Comparison of ENCODE assay signal across 2 cellular contexts in the genomic region with DNA sequence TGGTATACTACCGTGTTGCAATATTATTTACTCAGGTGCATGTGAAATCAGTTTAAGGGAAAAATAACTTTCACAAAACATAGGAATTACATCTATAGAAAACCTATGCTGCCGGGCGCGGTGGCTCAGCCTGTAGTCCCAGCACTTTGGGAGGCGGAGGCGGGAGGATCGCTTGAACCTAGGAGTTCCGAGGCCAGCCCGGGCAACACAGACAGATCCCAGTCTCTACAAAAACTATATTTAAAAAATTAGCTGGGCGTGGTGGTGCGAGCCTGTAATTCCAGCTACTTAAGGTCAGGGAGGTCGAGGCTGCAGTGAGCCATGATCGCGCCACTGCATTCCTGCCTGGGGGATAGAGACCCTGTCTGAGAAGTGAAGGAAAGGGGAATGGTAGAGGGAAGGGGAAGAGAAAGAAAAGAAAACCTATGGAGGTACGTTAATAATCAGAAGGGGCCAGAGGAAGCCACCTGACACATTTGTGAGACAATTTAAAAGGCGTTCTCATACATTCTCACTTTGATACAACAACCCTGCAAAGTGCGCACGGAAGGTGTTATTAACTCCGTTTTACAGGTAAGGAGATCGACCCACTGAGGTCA.
TF ChIP-seq lines count a peak whose summit lies in the region.

No MANE protein-coding gene starts in this region.

TF ChIP-seq in K562, 482 proteins besides CTCF, POLR2A, EP300 and RAD21 (continues in another document):
- no peak for TF ChIP-seq TAF15 (IDR thresholded peaks at IDR 0.05; ENCODE audit: low read depth, low read length)
- peak; percentile 73; the same call in 1 of the 2 replicates for TF ChIP-seq BCOR (IDR thresholded peaks at IDR 0.05)
- peak in 1 of 2 experiments; percentile 40; a peak in 2 of 4 replicates for TF ChIP-seq KDM1A (IDR thresholded peaks at IDR 0.05)
- TF ChIP-seq MTA1 (IDR thresholded peaks at IDR 0.05; ENCODE audit: borderline replicate concordance): 0 out of 2 replicates have a peak, but pooled peaks have one; percentile 25
- TF ChIP-seq ILK (tag; IDR thresholded peaks at IDR 0.05; ENCODE audit: borderline replicate concordance, low read depth): no peak
- TF ChIP-seq SMARCA5 (IDR thresholded peaks at IDR 0.05): peak; percentile 51; the same call in 1 of the 2 replicates
- TF ChIP-seq, protein P1, sequence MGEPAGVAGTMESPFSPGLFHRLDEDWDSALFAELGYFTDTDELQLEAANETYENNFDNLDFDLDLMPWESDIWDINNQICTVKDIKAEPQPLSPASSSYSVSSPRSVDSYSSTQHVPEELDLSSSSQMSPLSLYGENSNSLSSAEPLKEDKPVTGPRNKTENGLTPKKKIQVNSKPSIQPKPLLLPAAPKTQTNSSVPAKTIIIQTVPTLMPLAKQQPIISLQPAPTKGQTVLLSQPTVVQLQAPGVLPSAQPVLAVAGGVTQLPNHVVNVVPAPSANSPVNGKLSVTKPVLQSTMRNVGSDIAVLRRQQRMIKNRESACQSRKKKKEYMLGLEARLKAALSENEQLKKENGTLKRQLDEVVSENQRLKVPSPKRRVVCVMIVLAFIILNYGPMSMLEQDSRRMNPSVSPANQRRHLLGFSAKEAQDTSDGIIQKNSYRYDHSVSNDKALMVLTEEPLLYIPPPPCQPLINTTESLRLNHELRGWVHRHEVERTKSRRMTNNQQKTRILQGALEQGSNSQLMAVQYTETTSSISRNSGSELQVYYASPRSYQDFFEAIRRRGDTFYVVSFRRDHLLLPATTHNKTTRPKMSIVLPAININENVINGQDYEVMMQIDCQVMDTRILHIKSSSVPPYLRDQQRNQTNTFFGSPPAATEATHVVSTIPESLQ (CRISPR knock-in tag; IDR thresholded peaks at IDR 0.05): no peak
- 0 out of 2 replicates have a peak, but pooled peaks have one; percentile 32 for TF ChIP-seq HDAC2 (IDR thresholded peaks at IDR 0.05)
- 0 out of 2 replicates have a peak, but pooled peaks have one; percentile 52 for TF ChIP-seq TOE1 (IDR thresholded peaks at IDR 0.05; ENCODE audit: borderline replicate concordance)
- no peak for TF ChIP-seq TOE1 (CRISPR knock-in tag; IDR thresholded peaks at IDR 0.05; ENCODE audit: borderline replicate concordance, low read depth)
- no peak for TF ChIP-seq EZH2 (IDR thresholded peaks at IDR 0.05; ENCODE audit: borderline replicate concordance, low read depth, low read length)
- TF ChIP-seq ARID2 (IDR thresholded peaks at IDR 0.05): peak; percentile 33; the same call in 1 of the 2 replicates
- TF ChIP-seq, protein P2, sequence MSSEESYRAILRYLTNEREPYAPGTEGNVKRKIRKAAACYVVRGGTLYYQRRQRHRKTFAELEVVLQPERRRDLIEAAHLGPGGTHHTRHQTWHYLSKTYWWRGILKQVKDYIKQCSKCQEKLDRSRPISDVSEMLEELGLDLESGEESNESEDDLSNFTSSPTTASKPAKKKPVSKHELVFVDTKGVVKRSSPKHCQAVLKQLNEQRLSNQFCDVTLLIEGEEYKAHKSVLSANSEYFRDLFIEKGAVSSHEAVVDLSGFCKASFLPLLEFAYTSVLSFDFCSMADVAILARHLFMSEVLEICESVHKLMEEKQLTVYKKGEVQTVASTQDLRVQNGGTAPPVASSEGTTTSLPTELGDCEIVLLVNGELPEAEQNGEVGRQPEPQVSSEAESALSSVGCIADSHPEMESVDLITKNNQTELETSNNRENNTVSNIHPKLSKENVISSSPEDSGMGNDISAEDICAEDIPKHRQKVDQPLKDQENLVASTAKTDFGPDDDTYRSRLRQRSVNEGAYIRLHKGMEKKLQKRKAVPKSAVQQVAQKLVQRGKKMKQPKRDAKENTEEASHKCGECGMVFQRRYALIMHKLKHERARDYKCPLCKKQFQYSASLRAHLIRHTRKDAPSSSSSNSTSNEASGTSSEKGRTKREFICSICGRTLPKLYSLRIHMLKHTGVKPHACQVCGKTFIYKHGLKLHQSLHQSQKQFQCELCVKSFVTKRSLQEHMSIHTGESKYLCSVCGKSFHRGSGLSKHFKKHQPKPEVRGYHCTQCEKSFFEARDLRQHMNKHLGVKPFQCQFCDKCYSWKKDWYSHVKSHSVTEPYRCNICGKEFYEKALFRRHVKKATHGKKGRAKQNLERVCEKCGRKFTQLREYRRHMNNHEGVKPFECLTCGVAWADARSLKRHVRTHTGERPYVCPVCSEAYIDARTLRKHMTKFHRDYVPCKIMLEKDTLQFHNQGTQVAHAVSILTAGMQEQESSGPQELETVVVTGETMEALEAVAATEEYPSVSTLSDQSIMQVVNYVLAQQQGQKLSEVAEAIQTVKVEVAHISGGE (CRISPR knock-in tag; IDR thresholded peaks at IDR 0.05): 0 out of 6 replicates have a peak, but pooled peaks of 1 of the 3 experiments have one; percentile 31
- TF ChIP-seq SMARCE1 (IDR thresholded peaks at IDR 0.05): peak; percentile 54
- TF ChIP-seq, protein P3, sequence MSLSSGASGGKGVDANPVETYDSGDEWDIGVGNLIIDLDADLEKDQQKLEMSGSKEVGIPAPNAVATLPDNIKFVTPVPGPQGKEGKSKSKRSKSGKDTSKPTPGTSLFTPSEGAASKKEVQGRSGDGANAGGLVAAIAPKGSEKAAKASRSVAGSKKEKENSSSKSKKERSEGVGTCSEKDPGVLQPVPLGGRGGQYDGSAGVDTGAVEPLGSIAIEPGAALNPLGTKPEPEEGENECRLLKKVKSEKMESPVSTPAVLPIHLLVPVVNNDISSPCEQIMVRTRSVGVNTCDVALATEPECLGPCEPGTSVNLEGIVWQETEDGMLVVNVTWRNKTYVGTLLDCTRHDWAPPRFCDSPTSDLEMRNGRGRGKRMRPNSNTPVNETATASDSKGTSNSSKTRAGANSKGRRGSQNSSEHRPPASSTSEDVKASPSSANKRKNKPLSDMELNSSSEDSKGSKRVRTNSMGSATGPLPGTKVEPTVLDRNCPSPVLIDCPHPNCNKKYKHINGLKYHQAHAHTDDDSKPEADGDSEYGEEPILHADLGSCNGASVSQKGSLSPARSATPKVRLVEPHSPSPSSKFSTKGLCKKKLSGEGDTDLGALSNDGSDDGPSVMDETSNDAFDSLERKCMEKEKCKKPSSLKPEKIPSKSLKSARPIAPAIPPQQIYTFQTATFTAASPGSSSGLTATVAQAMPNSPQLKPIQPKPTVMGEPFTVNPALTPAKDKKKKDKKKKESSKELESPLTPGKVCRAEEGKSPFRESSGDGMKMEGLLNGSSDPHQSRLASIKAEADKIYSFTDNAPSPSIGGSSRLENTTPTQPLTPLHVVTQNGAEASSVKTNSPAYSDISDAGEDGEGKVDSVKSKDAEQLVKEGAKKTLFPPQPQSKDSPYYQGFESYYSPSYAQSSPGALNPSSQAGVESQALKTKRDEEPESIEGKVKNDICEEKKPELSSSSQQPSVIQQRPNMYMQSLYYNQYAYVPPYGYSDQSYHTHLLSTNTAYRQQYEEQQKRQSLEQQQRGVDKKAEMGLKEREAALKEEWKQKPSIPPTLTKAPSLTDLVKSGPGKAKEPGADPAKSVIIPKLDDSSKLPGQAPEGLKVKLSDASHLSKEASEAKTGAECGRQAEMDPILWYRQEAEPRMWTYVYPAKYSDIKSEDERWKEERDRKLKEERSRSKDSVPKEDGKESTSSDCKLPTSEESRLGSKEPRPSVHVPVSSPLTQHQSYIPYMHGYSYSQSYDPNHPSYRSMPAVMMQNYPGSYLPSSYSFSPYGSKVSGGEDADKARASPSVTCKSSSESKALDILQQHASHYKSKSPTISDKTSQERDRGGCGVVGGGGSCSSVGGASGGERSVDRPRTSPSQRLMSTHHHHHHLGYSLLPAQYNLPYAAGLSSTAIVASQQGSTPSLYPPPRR (CRISPR knock-in tag; IDR thresholded peaks at IDR 0.05; ENCODE audit: borderline replicate concordance): 0 out of 2 replicates have a peak, but pooled peaks have one; percentile 10
- 0 out of 4 replicates have a peak, but pooled peaks of 1 of the 2 experiments have one; percentile 31 for TF ChIP-seq RCOR1 (IDR thresholded peaks at IDR 0.05; ENCODE audit: borderline replicate concordance in 1 of 2, low read depth in 2 of 2, low read length in 2 of 2)
- no peak for TF ChIP-seq HMG20B (CRISPR knock-in tag; IDR thresholded peaks at IDR 0.05)

TF ChIP-seq in HepG2, 621 proteins besides CTCF, POLR2A, EP300 and RAD21 (continues in another document):
- TF ChIP-seq NR2C2 (CRISPR knock-in tag; IDR thresholded peaks at IDR 0.05; ENCODE audit: borderline replicate concordance): 0 out of 2 replicates have a peak, but pooled peaks have one; percentile 5
- TF ChIP-seq ARNTL (CRISPR knock-in tag; IDR thresholded peaks at IDR 0.05): peak; percentile 24; the same call in 1 of the 2 replicates
- TF ChIP-seq ZNF263 (CRISPR knock-in tag; IDR thresholded peaks at IDR 0.05): 0 out of 2 replicates have a peak, but pooled peaks have one; percentile 27
- TF ChIP-seq KAT2B (IDR thresholded peaks at IDR 0.05; ENCODE audit: borderline replicate concordance, low read depth, low read length): no peak
- TF ChIP-seq, protein P4, sequence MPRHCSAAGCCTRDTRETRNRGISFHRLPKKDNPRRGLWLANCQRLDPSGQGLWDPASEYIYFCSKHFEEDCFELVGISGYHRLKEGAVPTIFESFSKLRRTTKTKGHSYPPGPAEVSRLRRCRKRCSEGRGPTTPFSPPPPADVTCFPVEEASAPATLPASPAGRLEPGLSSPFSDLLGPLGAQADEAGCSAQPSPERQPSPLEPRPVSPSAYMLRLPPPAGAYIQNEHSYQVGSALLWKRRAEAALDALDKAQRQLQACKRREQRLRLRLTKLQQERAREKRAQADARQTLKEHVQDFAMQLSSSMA (CRISPR knock-in tag; IDR thresholded peaks at IDR 0.05): 0 out of 2 replicates have a peak, but pooled peaks have one; percentile 1
- no peak for TF ChIP-seq EED (CRISPR knock-in tag; IDR thresholded peaks at IDR 0.05)
- no peak for TF ChIP-seq ZNF510 (CRISPR knock-in tag; IDR thresholded peaks at IDR 0.05; ENCODE audit: low read depth)
- TF ChIP-seq NAIF1 (CRISPR knock-in tag; IDR thresholded peaks at IDR 0.05; ENCODE audit: borderline replicate concordance): 0 out of 2 replicates have a peak, but pooled peaks have one; percentile 28
- 0 out of 2 replicates have a peak, but pooled peaks have one; percentile 34 for TF ChIP-seq MIXL1 (CRISPR knock-in tag; IDR thresholded peaks at IDR 0.05)
- peak; percentile 35; the same call in 1 of the 2 replicates for TF ChIP-seq NR2F2 (IDR thresholded peaks at IDR 0.05; ENCODE audit: borderline replicate concordance, low read depth)
- TF ChIP-seq, protein P5, sequence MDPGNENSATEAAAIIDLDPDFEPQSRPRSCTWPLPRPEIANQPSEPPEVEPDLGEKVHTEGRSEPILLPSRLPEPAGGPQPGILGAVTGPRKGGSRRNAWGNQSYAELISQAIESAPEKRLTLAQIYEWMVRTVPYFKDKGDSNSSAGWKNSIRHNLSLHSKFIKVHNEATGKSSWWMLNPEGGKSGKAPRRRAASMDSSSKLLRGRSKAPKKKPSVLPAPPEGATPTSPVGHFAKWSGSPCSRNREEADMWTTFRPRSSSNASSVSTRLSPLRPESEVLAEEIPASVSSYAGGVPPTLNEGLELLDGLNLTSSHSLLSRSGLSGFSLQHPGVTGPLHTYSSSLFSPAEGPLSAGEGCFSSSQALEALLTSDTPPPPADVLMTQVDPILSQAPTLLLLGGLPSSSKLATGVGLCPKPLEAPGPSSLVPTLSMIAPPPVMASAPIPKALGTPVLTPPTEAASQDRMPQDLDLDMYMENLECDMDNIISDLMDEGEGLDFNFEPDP (CRISPR knock-in tag; conservative IDR thresholded peaks at IDR 0.05): no peak
- TF ChIP-seq ZNF292 (CRISPR knock-in tag; IDR thresholded peaks at IDR 0.05; ENCODE audit: borderline replicate concordance, low read depth): peak; percentile 46; the same call in 1 of the 2 replicates
- TF ChIP-seq, protein P6, sequence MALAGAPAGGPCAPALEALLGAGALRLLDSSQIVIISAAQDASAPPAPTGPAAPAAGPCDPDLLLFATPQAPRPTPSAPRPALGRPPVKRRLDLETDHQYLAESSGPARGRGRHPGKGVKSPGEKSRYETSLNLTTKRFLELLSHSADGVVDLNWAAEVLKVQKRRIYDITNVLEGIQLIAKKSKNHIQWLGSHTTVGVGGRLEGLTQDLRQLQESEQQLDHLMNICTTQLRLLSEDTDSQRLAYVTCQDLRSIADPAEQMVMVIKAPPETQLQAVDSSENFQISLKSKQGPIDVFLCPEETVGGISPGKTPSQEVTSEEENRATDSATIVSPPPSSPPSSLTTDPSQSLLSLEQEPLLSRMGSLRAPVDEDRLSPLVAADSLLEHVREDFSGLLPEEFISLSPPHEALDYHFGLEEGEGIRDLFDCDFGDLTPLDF (CRISPR knock-in tag; IDR thresholded peaks at IDR 0.05): 0 out of 2 replicates have a peak, but pooled peaks have one; percentile 2
- TF ChIP-seq HDAC1 (CRISPR knock-in tag; IDR thresholded peaks at IDR 0.05): 0 out of 2 replicates have a peak, but pooled peaks have one; percentile 1
- TF ChIP-seq SSRP1 (CRISPR knock-in tag; IDR thresholded peaks at IDR 0.05): 0 out of 2 replicates have a peak, but pooled peaks have one; percentile 9
- TF ChIP-seq, protein P7, sequence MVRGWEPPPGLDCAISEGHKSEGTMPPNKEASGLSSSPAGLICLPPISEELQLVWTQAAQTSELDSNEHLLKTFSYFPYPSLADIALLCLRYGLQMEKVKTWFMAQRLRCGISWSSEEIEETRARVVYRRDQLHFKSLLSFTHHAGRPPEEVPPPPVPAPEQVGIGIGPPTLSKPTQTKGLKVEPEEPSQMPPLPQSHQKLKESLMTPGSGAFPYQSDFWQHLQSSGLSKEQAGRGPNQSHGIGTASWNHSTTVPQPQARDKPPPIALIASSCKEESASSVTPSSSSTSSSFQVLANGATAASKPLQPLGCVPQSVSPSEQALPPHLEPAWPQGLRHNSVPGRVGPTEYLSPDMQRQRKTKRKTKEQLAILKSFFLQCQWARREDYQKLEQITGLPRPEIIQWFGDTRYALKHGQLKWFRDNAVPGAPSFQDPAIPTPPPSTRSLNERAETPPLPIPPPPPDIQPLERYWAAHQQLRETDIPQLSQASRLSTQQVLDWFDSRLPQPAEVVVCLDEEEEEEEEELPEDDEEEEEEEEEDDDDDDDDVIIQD (CRISPR knock-in tag; IDR thresholded peaks at IDR 0.05; ENCODE audit: low read depth): 0 out of 2 replicates have a peak, but pooled peaks have one; percentile 9
- TF ChIP-seq, protein P8, sequence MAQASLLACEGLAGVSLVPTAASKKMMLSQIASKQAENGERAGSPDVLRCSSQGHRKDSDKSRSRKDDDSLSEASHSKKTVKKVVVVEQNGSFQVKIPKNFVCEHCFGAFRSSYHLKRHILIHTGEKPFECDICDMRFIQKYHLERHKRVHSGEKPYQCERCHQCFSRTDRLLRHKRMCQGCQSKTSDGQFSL (CRISPR knock-in tag; IDR thresholded peaks at IDR 0.05): 0 out of 2 replicates have a peak, but pooled peaks have one; percentile 25
